ENCODE assay signal across 1 cellular context in the genomic region with DNA sequence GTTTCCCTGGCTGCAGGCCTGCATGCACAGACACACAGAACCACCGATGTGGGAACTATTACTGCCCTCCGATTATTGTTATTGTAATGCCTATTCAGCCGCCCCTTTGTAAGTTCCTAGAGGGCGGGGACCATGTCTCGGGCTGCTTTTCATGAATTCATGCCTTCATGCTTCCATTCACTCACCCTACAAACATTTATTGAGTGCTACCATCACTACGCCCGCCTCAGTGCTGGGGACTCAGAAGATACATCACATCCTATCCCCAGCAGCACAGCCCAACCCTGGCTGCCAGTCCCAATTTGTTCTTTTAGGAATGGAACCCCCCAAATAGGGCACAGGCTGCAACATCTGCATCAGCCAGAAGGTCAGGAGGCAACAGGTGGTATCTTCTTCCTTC.
TF ChIP-seq lines count a peak whose summit lies in the region.

No MANE protein-coding gene starts in this region.

TF ChIP-seq in liver, 16 proteins besides CTCF, POLR2A, EP300 and RAD21 (continued from another document):
- TF ChIP-seq, protein P1, sequence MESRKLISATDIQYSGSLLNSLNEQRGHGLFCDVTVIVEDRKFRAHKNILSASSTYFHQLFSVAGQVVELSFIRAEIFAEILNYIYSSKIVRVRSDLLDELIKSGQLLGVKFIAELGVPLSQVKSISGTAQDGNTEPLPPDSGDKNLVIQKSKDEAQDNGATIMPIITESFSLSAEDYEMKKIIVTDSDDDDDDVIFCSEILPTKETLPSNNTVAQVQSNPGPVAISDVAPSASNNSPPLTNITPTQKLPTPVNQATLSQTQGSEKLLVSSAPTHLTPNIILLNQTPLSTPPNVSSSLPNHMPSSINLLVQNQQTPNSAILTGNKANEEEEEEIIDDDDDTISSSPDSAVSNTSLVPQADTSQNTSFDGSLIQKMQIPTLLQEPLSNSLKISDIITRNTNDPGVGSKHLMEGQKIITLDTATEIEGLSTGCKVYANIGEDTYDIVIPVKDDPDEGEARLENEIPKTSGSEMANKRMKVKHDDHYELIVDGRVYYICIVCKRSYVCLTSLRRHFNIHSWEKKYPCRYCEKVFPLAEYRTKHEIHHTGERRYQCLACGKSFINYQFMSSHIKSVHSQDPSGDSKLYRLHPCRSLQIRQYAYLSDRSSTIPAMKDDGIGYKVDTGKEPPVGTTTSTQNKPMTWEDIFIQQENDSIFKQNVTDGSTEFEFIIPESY (IDR thresholded peaks at IDR 0.05) = no peak
- TF ChIP-seq GABPA (IDR thresholded peaks at IDR 0.05 in 1 of 2, conservative IDR thresholded peaks at IDR 0.05 in 1 of 2) = no peak
- no peak for TF ChIP-seq EGR1 (IDR thresholded peaks at IDR 0.05; ENCODE audit: low read depth in 2 of 2)
- TF ChIP-seq JUND (IDR thresholded peaks at IDR 0.05) = no peak
